7 cellular contexts compared by ENCODE assay signal in genomic region chr6:41074692-41075436, GRCh38. TPM values are rescaled to one million over a fixed set of nuclear protein-coding genes. Genes with fewer than 3 reads are reported as not detected.
A peak's percentile ranks its signal among the peaks of the same experiment; 100 is the strongest.
DNase-seq lines count a peak whose midpoint lies in the region; ATAC-seq and TF ChIP-seq lines count a peak whose summit lies in the region.

No MANE protein-coding gene starts in this region.

- DNase-seq in HFFc6 = peak; percentile 19
- DNase-seq in foreskin fibroblast = peak in 1 of 2 donors; percentile 32
- DNase-seq in stimulated activated effector memory CD8-positive, alpha-beta T cell treated with anti-CD3 and anti-CD28 coated beads, Interleukin-12 subunit alpha, Interleukin-12 subunit beta, amount 100 ng/mL, for 72 hours (ENCODE audit: low spot score in 2 of 2) = no peak
- no peak for DNase-seq in stimulated activated CD4-positive, alpha-beta T cell treated with anti-CD3 and anti-CD28 coated beads, Interleukin-4, amount 100 ng/mL, for 4 hours

- H3K4me3 ChIP-seq in WI38 (ENCODE audit: low read depth, low read length) = peak overlapping the region; percentile 92
- peak overlapping the region; percentile 88 to 97 for H3K4me3 ChIP-seq in foreskin fibroblast (ENCODE audit: low read depth in 1 of 2, low read length in 2 of 2)

- H3K9me3 Mint-ChIP-seq in HFFc6 = no peaks in the 10 kb centered on the region
- H3K9me3 Mint-ChIP-seq in stimulated activated effector memory CD8-positive, alpha-beta T cell treated with anti-CD3 and anti-CD28 coated beads, Interleukin-12 subunit alpha, Interleukin-12 subunit beta, amount 100 ng/mL, for 72 hours = no peaks in the 10 kb centered on the region

- H3K4me1 Mint-ChIP-seq in HFFc6 (ENCODE audit: low read depth) = peaks cover 57% of the 10 kb centered on the region
- peaks cover 40% of the 10 kb centered on the region for H3K4me1 Mint-ChIP-seq in stimulated activated effector memory CD8-positive, alpha-beta T cell treated with anti-CD3 and anti-CD28 coated beads, Interleukin-12 subunit alpha, Interleukin-12 subunit beta, amount 100 ng/mL, for 72 hours

- peaks cover 15% of the 10 kb centered on the region for H3K36me3 Mint-ChIP-seq in HFFc6 (ENCODE audit: low read depth)
- peaks cover 65% of the 10 kb centered on the region for H3K36me3 Mint-ChIP-seq in stimulated activated effector memory CD8-positive, alpha-beta T cell treated with anti-CD3 and anti-CD28 coated beads, Interleukin-12 subunit alpha, Interleukin-12 subunit beta, amount 100 ng/mL, for 72 hours

- H3K27ac Mint-ChIP-seq in HFFc6 = peak overlapping the region; percentile 89
- H3K27ac Mint-ChIP-seq in stimulated activated effector memory CD8-positive, alpha-beta T cell treated with anti-CD3 and anti-CD28 coated beads, Interleukin-12 subunit alpha, Interleukin-12 subunit beta, amount 100 ng/mL, for 72 hours = peak overlapping the region; percentile 98

- H3K4me3 Mint-ChIP-seq in HFFc6 = peak overlapping the region; percentile 90
- peak overlapping the region; percentile 86 for H3K4me3 Mint-ChIP-seq in stimulated activated effector memory CD8-positive, alpha-beta T cell treated with anti-CD3 and anti-CD28 coated beads, Interleukin-12 subunit alpha, Interleukin-12 subunit beta, amount 100 ng/mL, for 72 hours

- TF ChIP-seq CTCF in HFFc6 (IDR thresholded peaks at IDR 0.05) (no peak), WI38 (IDR thresholded peaks at IDR 0.05; ENCODE audit: low read depth, low read length) (no peak), foreskin fibroblast (IDR thresholded peaks at IDR 0.05; ENCODE audit: low read depth, low read length) (no peak)

- peaks cover 1% of the 10 kb centered on the region; the same call in 1 of the 2 replicates for H3K27me3 Mint-ChIP-seq in HFFc6 (ENCODE audit: insufficient read depth)

- no peak for ATAC-seq in stimulated activated effector memory CD8-positive, alpha-beta T cell treated with anti-CD3 and anti-CD28 coated beads, Interleukin-12 subunit alpha, Interleukin-12 subunit beta, amount 100 ng/mL, for 72 hours
- no peak for ATAC-seq in GM19467 (IDR thresholded peaks at IDR 0.05; ENCODE audit: unreplicated experiment)
- ATAC-seq in HG02678 (IDR thresholded peaks at IDR 0.05; ENCODE audit: unreplicated experiment) = no peak

RNA-seq across cellular contexts. Expression of gene NFYA, which starts 2.1 kb away (rescaled TPM):
- 10 to 100 TPM; 14.9 to 20.0 (median 16.7) TPM for total RNA-seq in HFFc6 (2021; fragmentation: NEBNext Ultra II Directional; extraction: Animal tissue kit (Norgen Biotek cat#: 25700))

RNA-seq across cellular contexts. Expression of gene OARD1, which starts 2.7 kb away (rescaled TPM):
- total RNA-seq in HFFc6 (2021; fragmentation: NEBNext Ultra II Directional; extraction: Animal tissue kit (Norgen Biotek cat#: 25700)) = 10 to 100 TPM; 10.9 to 14.2 (median 11.8) TPM

RNA-seq across cellular contexts. Expression of gene APOBEC2, which starts 21.9 kb away (rescaled TPM):
- not detected for total RNA-seq in HFFc6 (2021; fragmentation: NEBNext Ultra II Directional; extraction: Animal tissue kit (Norgen Biotek cat#: 25700))

RNA-seq across cellular contexts. Expression of gene TSPO2, which starts 32.6 kb away (rescaled TPM):
- total RNA-seq in HFFc6 (2021; fragmentation: NEBNext Ultra II Directional; extraction: Animal tissue kit (Norgen Biotek cat#: 25700)) = not detected

RNA-seq across cellular contexts. Expression of gene UNC5CL, which starts 35.8 kb away (rescaled TPM):
- total RNA-seq in HFFc6 (2021; fragmentation: NEBNext Ultra II Directional; extraction: Animal tissue kit (Norgen Biotek cat#: 25700)) = not detected
